10 cellular contexts compared by ENCODE assay signal in genomic region chr12:42213023-42213422, GRCh38. TPM values are rescaled to one million over a fixed set of nuclear protein-coding genes. Genes with fewer than 3 reads are reported as not detected.
A peak's percentile ranks its signal among the peaks of the same experiment; 100 is the strongest.
DNase-seq lines count a peak whose midpoint lies in the region; ATAC-seq and TF ChIP-seq lines count a peak whose summit lies in the region.
"Had no signal": no experiment of that assay in that cellular context is flagged by ENCODE, and none has a peak within 500 bp of the region (broad histone marks: within the 10 kb centered on the region; RNA-seq: fewer than 3 reads in every experiment).

No MANE protein-coding gene starts in this region.

- peaks cover 3% of the 10 kb centered on the region for H3K36me3 ChIP-seq in brain microvascular endothelial cell (replicated peaks)
- H3K36me3 ChIP-seq in skeletal muscle tissue (ENCODE audit: control insufficient read depth in 3 of 3, insufficient read depth in 3 of 3, low read length in 3 of 3): peaks cover 0 to 5% (median 0%) of the 10 kb centered on the region in 3 donors
- H3K36me3 ChIP-seq in esophagus squamous epithelium: peaks cover 0 to 26% (median 0%) of the 10 kb centered on the region in 3 donors

- H3K27me3 ChIP-seq in brain microvascular endothelial cell (replicated peaks) (no peaks in the 10 kb centered on the region), skeletal muscle tissue (ENCODE audit: control insufficient read depth in 3 of 3, insufficient read depth in 3 of 3, low read length in 3 of 3) (no peaks in the 10 kb centered on the region), esophagus squamous epithelium (no peaks in the 10 kb centered on the region)

- H3K36me3 Mint-ChIP-seq in activated T-cell treated with anti-CD3 and anti-CD28 coated beads, Interleukin-2, amount 50 U/mL, for 24 hours (ENCODE audit: low read depth): peaks cover 18% of the 10 kb centered on the region
- peaks cover 0 to 7% of the 10 kb centered on the region in 2 donors for H3K36me3 Mint-ChIP-seq in activated T-cell treated with anti-CD3 and anti-CD28 coated beads, Interleukin-2, amount 50 U/mL, for 72 hours (ENCODE audit: insufficient read depth in 2 of 2)
- peaks cover 21% of the 10 kb centered on the region for H3K36me3 Mint-ChIP-seq in effector memory CD8-positive, alpha-beta T cell (ENCODE audit: insufficient read depth)

- no peak for ATAC-seq in activated T-cell treated with anti-CD3 and anti-CD28 coated beads, Interleukin-2, amount 50 U/mL, for 72 hours (replicated peaks in 1 of 2)
- no peak for ATAC-seq in effector memory CD8-positive, alpha-beta T cell (replicated peaks)
- ATAC-seq in HG02678 (IDR thresholded peaks at IDR 0.05; ENCODE audit: unreplicated experiment): no peak

- no peaks in the 10 kb centered on the region for H3K27me3 Mint-ChIP-seq in activated T-cell treated with anti-CD3 and anti-CD28 coated beads, Interleukin-2, amount 50 U/mL, for 24 hours
- H3K27me3 Mint-ChIP-seq in activated T-cell treated with anti-CD3 and anti-CD28 coated beads, Interleukin-2, amount 50 U/mL, for 72 hours (ENCODE audit: low read depth): no peaks in the 10 kb centered on the region
- no peaks in the 10 kb centered on the region for H3K27me3 Mint-ChIP-seq in effector memory CD8-positive, alpha-beta T cell

- peaks cover 25% of the 10 kb centered on the region for H3K4me1 Mint-ChIP-seq in activated T-cell treated with anti-CD3 and anti-CD28 coated beads, Interleukin-2, amount 50 U/mL, for 24 hours (ENCODE audit: low read depth)
- H3K4me1 Mint-ChIP-seq in activated T-cell treated with anti-CD3 and anti-CD28 coated beads, Interleukin-2, amount 50 U/mL, for 72 hours (ENCODE audit: low read depth): peaks cover 6% of the 10 kb centered on the region
- peaks cover 15 to 23% of the 10 kb centered on the region in 2 donors for H3K4me1 Mint-ChIP-seq in effector memory CD8-positive, alpha-beta T cell (ENCODE audit: low read depth in 2 of 2)

- H3K4me1 ChIP-seq in skeletal muscle tissue (ENCODE audit: control insufficient read depth in 3 of 3, insufficient read depth in 3 of 3, low read length in 3 of 3) (peaks cover 2 to 5% (median 5%) of the 10 kb centered on the region in 3 donors), esophagus squamous epithelium (peaks cover 0 to 9% (median 0%) of the 10 kb centered on the region in 3 donors)

- DNase-seq in activated T-cell treated with anti-CD3 and anti-CD28 coated beads, Interleukin-2, amount 50 U/mL, for 24 hours: no peak
- no peak for DNase-seq in activated T-cell treated with anti-CD3 and anti-CD28 coated beads, Interleukin-2, amount 50 U/mL, for 72 hours
- DNase-seq in NCI-H2196 (lab: John Stamatoyannopoulos, UW; ENCODE audit: unreplicated experiment) (peak; percentile 50), brain microvascular endothelial cell (peak; percentile 6), esophagus squamous epithelium (lab: John Stamatoyannopoulos, UW) (no peak)
- no peak for DNase-seq in effector memory CD8-positive, alpha-beta T cell
- DNase-seq: stimulated activated CD8-positive, alpha-beta memory T cell treated with anti-CD3 and anti-CD28 coated beads, Interleukin-4, amount 100 ng/mL, for 48 hours had no signal

- 69 to 89% methylated on average over 1 to 2 of the region's 2 CpGs for WGBS in esophagus squamous epithelium, 2 donors

- TF ChIP-seq POLR2A in esophagus squamous epithelium (IDR thresholded peaks at IDR 0.05): no peak

- peak overlapping the region; percentile 63 for H3K27ac Mint-ChIP-seq in activated T-cell treated with anti-CD3 and anti-CD28 coated beads, Interleukin-2, amount 50 U/mL, for 24 hours
- H3K27ac Mint-ChIP-seq in activated T-cell treated with anti-CD3 and anti-CD28 coated beads, Interleukin-2, amount 50 U/mL, for 72 hours: no peak overlapping the region
- peak overlapping the region in 1 of 2 donors; percentile 9 for H3K27ac Mint-ChIP-seq in effector memory CD8-positive, alpha-beta T cell

- TF ChIP-seq CTCF in brain microvascular endothelial cell (IDR thresholded peaks at IDR 0.05; ENCODE audit: low read depth, low read length, missing control alignments): no peak
- no peak for TF ChIP-seq CTCF in esophagus squamous epithelium (IDR thresholded peaks at IDR 0.05)

- no peak overlapping the region for H3K4me3 ChIP-seq in brain microvascular endothelial cell (ENCODE audit: low read depth, low read length)
- no peak overlapping the region for H3K4me3 ChIP-seq in skeletal muscle tissue (ENCODE audit: low read length in 3 of 3)
- H3K4me3 ChIP-seq in esophagus squamous epithelium: no peak overlapping the region

- intact Hi-C loops in esophagus squamous epithelium (cut with DNase I): no loop called here

- H3K9me3 ChIP-seq in skeletal muscle tissue (ENCODE audit: control insufficient read depth in 3 of 3, low read length in 3 of 3) (no peaks in the 10 kb centered on the region), esophagus squamous epithelium (no peaks in the 10 kb centered on the region)

- no peak overlapping the region for H3K4me3 Mint-ChIP-seq in activated T-cell treated with anti-CD3 and anti-CD28 coated beads, Interleukin-2, amount 50 U/mL, for 24 hours
- H3K4me3 Mint-ChIP-seq in activated T-cell treated with anti-CD3 and anti-CD28 coated beads, Interleukin-2, amount 50 U/mL, for 72 hours: no peak overlapping the region
- no peak overlapping the region for H3K4me3 Mint-ChIP-seq in effector memory CD8-positive, alpha-beta T cell

- no peaks in the 10 kb centered on the region for H3K9me3 Mint-ChIP-seq in activated T-cell treated with anti-CD3 and anti-CD28 coated beads, Interleukin-2, amount 50 U/mL, for 24 hours
- H3K9me3 Mint-ChIP-seq in activated T-cell treated with anti-CD3 and anti-CD28 coated beads, Interleukin-2, amount 50 U/mL, for 72 hours: no peaks in the 10 kb centered on the region
- H3K9me3 Mint-ChIP-seq in effector memory CD8-positive, alpha-beta T cell: no peaks in the 10 kb centered on the region

- no peak overlapping the region for H3K27ac ChIP-seq in brain microvascular endothelial cell
- H3K27ac ChIP-seq in skeletal muscle tissue (ENCODE audit: low read depth, low read length): peak overlapping the region; percentile 42
- no peak overlapping the region for H3K27ac ChIP-seq in esophagus squamous epithelium
- H3K27ac ChIP-seq: parathyroid adenoma had no signal

- no peak overlapping the region for H3K9ac ChIP-seq in skeletal muscle tissue (ENCODE audit: low read depth in 1 of 3, low read length in 3 of 3)
- H3K9ac ChIP-seq: parathyroid adenoma had no signal

- in situ Hi-C loops in brain microvascular endothelial cell (cut with HindIII; ENCODE audit: low pct_ligation_motif_present, low sequenced_read_pairs): no loop called here

RNA-seq across cellular contexts. Expression of gene YAF2, which starts 25.0 kb away (rescaled TPM):
- total RNA-seq in activated T-cell treated with anti-CD3 and anti-CD28 coated beads, Interleukin-2, amount 50 U/mL, for 72 hours: 10 to 100 TPM; 71.8 to 77.2 TPM
- total RNA-seq in skeletal muscle tissue (19.3 TPM), esophagus squamous epithelium (10 to 100 TPM in 3 of 4 donors, 1 to 10 TPM in 1; 4.9 to 25.2 (median 12.4) TPM)

Comparison
In these comparisons a context has a peak if more than half of its experiments do, and no peak if none do; other contexts are left out.
1. DNase-seq: peak in NCI-H2196 (single experiment) and brain microvascular endothelial cell (single experiment); none in activated T-cell treated with anti-CD3 and anti-CD28 coated beads, Interleukin-2, amount 50 U/mL, for 24 hours (single experiment), activated T-cell treated with anti-CD3 and anti-CD28 coated beads, Interleukin-2, amount 50 U/mL, for 72 hours (0 of 2), esophagus squamous epithelium (single experiment) and effector memory CD8-positive, alpha-beta T cell (0 of 3).